In genomic region chr1:153662269-153662668, GRCh38 we compare ENCODE assay signal across 1 cellular context.
A peak's percentile ranks its signal among the peaks of the same experiment; 100 is the strongest.
TF ChIP-seq lines count a peak whose summit lies in the region.

No MANE protein-coding gene starts in this region.

TF ChIP-seq in K562, 482 proteins besides CTCF, POLR2A, EP300 and RAD21:
- TF ChIP-seq E2F6 (IDR thresholded peaks at IDR 0.05; ENCODE audit: borderline replicate concordance in 1 of 2, extremely low read depth in 1 of 2, insufficient read depth in 1 of 2, insufficient read length in 1 of 2, low read depth in 1 of 2, low read length in 1 of 2, poor library complexity in 1 of 2, severe bottlenecking in 1 of 2) = no peak
- 0 out of 2 replicates have a peak, but pooled peaks have one; percentile 26 for TF ChIP-seq RBFOX2 (IDR thresholded peaks at IDR 0.05; ENCODE audit: low read depth, low read length)
- TF ChIP-seq CEBPB (tag; IDR thresholded peaks at IDR 0.05) = no peak
TF ChIP-seq in K562: peak in this region for 1.
